ENCODE assay signal across 10 cellular contexts in the genomic region with DNA sequence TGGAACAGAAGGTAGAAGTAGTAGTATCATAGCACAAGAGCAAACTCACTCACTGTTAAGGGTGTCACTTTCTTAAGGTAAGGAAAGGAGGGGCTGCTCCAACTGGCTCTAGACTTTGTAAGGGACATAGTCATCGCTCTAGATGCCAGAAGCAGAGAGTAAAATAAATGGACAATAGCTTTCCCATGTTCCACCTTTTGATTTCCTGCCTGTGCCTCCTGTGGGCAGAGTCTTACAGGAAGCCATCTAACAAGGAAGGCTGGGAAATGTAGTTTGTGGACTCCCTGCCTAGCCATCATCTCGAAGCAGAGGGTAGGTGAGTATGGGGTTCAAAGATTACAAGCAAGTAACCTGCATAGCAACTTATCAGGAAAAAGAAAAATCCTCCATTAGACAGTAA.
A peak's percentile ranks its signal among the peaks of the same experiment; 100 is the strongest.
DNase-seq lines count a peak whose midpoint lies in the region; ATAC-seq and TF ChIP-seq lines count a peak whose summit lies in the region.
"Had no signal": no experiment of that assay in that cellular context is flagged by ENCODE, and none has a peak within 500 bp of the region (broad histone marks: within the 10 kb centered on the region; RNA-seq: fewer than 3 reads in every experiment).

No MANE protein-coding gene starts in this region.

- H3K4me3 ChIP-seq in HEK293 (ENCODE audit: low read depth, low read length), result no peak overlapping the region

- DNase-seq in CMK (ENCODE audit: low read depth) (peak; percentile 14), RWPE1 (ENCODE audit: low spot score) (peak; percentile 4), iPS-NIHi11 (ENCODE audit: low spot score) (peak; percentile 24), kidney glomerular epithelial cell (lab: John Stamatoyannopoulos, UW) (no peak)
- no peak for DNase-seq in activated CD8-positive, alpha-beta memory T cell treated with anti-CD3 and anti-CD28 coated beads, Interleukin-2, amount 50 U/mL, for 4 hours
- DNase-seq: nucleus accumbens, T1000 had no signal

- TF ChIP-seq CTCF in HEK293 (tag by site-specific recombination; IDR thresholded peaks at IDR 0.05) (no peak), RWPE1 (conservative IDR thresholded peaks at IDR 0.05; ENCODE audit: low read depth) (no peak)

- peaks cover 4 to 9% of the 10 kb centered on the region in 2 experiments; a peak in 2 of 3 replicates for H3K36me3 ChIP-seq in HEK293 (ENCODE audit: control insufficient read depth in 2 of 2, insufficient read depth in 1 of 2, low read length in 2 of 2)

- no peaks in the 10 kb centered on the region for H3K4me1 ChIP-seq in HEK293 (ENCODE audit: control insufficient read depth, insufficient read depth, low read length)

- H3K27ac ChIP-seq in HEK293 (ENCODE audit: extremely low read depth, low read depth, low read length), result no peak overlapping the region
- no peak overlapping the region for H3K27ac ChIP-seq in RWPE1

- ATAC-seq in GM19395 (IDR thresholded peaks at IDR 0.05; ENCODE audit: unreplicated experiment) (no peak), HG03045 (IDR thresholded peaks at IDR 0.05; ENCODE audit: unreplicated experiment) (no peak)

- POLR2A ChIA-PET in HEK293 (lab: Yijun Ruan, JAX), result no interaction called here
- POLR2A ChIA-PET in RWPE1 (lab: Yijun Ruan, JAX; ENCODE audit: low non-redundant PET), result no interaction called here

- CTCF ChIA-PET in HEK293 (lab: Yijun Ruan, JAX), result interaction anchor here (1.0 kb wide), 1 partner anchor 11 kb away, joined by 3 read pairs; no protein-coding TSS in a partner anchor
- CTCF ChIA-PET in RWPE1 (lab: Yijun Ruan, JAX), result no interaction called here

- no peaks in the 10 kb centered on the region for H3K9me3 ChIP-seq in HEK293 (ENCODE audit: control insufficient read depth, insufficient read depth, low read depth, low read length)

TF ChIP-seq in HEK293, 187 proteins besides CTCF, POLR2A, EP300 and RAD21:
- TF ChIP-seq, protein P1, sequence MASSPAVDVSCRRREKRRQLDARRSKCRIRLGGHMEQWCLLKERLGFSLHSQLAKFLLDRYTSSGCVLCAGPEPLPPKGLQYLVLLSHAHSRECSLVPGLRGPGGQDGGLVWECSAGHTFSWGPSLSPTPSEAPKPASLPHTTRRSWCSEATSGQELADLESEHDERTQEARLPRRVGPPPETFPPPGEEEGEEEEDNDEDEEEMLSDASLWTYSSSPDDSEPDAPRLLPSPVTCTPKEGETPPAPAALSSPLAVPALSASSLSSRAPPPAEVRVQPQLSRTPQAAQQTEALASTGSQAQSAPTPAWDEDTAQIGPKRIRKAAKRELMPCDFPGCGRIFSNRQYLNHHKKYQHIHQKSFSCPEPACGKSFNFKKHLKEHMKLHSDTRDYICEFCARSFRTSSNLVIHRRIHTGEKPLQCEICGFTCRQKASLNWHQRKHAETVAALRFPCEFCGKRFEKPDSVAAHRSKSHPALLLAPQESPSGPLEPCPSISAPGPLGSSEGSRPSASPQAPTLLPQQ (tag by site-specific recombination; IDR thresholded peaks at IDR 0.05), result no peak
- TF ChIP-seq ZNF76 (tag by site-specific recombination; IDR thresholded peaks at IDR 0.05; ENCODE audit: borderline replicate concordance, low read depth) (0 out of 2 replicates have a peak, but pooled peaks have one; percentile 55), ZFP37 (tag by site-specific recombination; IDR thresholded peaks at IDR 0.05) (no peak), BCL11A (tag by site-specific recombination; IDR thresholded peaks at IDR 0.05; ENCODE audit: low read depth) (no peak), ZBTB17 (tag by site-specific recombination; IDR thresholded peaks at IDR 0.05) (no peak), ZNF132 (tag by site-specific recombination; IDR thresholded peaks at IDR 0.05; ENCODE audit: borderline replicate concordance) (no peak), ZNF175 (tag by site-specific recombination; IDR thresholded peaks at IDR 0.05) (no peak)
- TF ChIP-seq, protein P2, sequence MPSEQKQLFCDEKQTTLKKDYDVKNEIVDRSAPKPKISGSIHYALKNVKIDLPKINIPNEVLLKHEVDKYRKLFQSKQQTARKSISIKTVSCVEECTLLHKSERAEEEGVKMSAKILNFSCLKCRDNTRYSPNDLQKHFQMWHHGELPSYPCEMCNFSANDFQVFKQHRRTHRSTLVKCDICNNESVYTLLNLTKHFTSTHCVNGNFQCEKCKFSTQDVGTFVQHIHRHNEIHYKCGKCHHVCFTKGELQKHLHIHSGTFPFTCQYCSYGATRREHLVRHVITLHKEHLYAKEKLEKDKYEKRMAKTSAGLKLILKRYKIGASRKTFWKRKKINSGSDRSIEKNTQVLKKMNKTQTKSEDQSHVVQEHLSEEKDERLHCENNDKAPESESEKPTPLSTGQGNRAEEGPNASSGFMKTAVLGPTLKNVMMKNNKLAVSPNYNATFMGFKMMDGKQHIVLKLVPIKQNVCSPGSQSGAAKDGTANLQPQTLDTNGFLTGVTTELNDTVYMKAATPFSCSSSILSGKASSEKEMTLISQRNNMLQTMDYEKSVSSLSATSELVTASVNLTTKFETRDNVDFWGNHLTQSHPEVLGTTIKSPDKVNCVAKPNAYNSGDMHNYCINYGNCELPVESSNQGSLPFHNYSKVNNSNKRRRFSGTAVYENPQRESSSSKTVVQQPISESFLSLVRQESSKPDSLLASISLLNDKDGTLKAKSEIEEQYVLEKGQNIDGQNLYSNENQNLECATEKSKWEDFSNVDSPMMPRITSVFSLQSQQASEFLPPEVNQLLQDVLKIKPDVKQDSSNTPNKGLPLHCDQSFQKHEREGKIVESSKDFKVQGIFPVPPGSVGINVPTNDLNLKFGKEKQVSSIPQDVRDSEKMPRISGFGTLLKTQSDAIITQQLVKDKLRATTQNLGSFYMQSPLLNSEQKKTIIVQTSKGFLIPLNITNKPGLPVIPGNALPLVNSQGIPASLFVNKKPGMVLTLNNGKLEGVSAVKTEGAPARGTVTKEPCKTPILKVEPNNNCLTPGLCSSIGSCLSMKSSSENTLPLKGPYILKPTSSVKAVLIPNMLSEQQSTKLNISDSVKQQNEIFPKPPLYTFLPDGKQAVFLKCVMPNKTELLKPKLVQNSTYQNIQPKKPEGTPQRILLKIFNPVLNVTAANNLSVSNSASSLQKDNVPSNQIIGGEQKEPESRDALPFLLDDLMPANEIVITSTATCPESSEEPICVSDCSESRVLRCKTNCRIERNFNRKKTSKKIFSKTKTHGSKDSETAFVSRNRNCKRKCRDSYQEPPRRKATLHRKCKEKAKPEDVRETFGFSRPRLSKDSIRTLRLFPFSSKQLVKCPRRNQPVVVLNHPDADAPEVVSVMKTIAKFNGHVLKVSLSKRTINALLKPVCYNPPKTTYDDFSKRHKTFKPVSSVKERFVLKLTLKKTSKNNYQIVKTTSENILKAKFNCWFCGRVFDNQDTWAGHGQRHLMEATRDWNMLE (tag by site-specific recombination; conservative IDR thresholded peaks at IDR 0.05; ENCODE audit: low read depth), result peak; percentile 56; the same call in 1 of the 2 replicates
- TF ChIP-seq, protein P3, sequence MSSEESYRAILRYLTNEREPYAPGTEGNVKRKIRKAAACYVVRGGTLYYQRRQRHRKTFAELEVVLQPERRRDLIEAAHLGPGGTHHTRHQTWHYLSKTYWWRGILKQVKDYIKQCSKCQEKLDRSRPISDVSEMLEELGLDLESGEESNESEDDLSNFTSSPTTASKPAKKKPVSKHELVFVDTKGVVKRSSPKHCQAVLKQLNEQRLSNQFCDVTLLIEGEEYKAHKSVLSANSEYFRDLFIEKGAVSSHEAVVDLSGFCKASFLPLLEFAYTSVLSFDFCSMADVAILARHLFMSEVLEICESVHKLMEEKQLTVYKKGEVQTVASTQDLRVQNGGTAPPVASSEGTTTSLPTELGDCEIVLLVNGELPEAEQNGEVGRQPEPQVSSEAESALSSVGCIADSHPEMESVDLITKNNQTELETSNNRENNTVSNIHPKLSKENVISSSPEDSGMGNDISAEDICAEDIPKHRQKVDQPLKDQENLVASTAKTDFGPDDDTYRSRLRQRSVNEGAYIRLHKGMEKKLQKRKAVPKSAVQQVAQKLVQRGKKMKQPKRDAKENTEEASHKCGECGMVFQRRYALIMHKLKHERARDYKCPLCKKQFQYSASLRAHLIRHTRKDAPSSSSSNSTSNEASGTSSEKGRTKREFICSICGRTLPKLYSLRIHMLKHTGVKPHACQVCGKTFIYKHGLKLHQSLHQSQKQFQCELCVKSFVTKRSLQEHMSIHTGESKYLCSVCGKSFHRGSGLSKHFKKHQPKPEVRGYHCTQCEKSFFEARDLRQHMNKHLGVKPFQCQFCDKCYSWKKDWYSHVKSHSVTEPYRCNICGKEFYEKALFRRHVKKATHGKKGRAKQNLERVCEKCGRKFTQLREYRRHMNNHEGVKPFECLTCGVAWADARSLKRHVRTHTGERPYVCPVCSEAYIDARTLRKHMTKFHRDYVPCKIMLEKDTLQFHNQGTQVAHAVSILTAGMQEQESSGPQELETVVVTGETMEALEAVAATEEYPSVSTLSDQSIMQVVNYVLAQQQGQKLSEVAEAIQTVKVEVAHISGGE (tag by site-specific recombination; conservative IDR thresholded peaks at IDR 0.05; ENCODE audit: low read depth), result peak; percentile 48

Comparison
In these comparisons a context has a peak if more than half of its experiments do, and no peak if none do; other contexts are left out.
1. DNase-seq: peak in CMK (single experiment), RWPE1 (single experiment) and iPS-NIHi11 (single experiment); none in kidney glomerular epithelial cell (single experiment) and activated CD8-positive, alpha-beta memory T cell treated with anti-CD3 and anti-CD28 coated beads, Interleukin-2, amount 50 U/mL, for 4 hours (single experiment).